Comparison of ENCODE assay signal across 20 cellular contexts in genomic region chr7:51613911-51614344, GRCh38.
DNase-seq lines count a peak whose midpoint lies in the region; ATAC-seq and TF ChIP-seq lines count a peak whose summit lies in the region.
"Had no signal": no experiment of that assay in that cellular context is flagged by ENCODE, and none has a peak within 500 bp of the region (broad histone marks: within the 10 kb centered on the region; RNA-seq: fewer than 3 reads in every experiment).

No MANE protein-coding gene starts in this region.

- H3K9me3 ChIP-seq in testis, result no peaks in the 10 kb centered on the region
- H3K9me3 ChIP-seq: HAP-1, suprapubic skin had no signal

- H3K36me3 ChIP-seq in testis (ENCODE audit: low read depth, missing control alignments), result no peaks in the 10 kb centered on the region
- H3K36me3 ChIP-seq: HAP-1, suprapubic skin had no signal

- H3K27me3 ChIP-seq in layer of hippocampus (ENCODE audit: control insufficient read depth, insufficient read depth, low read length) (no peaks in the 10 kb centered on the region), testis (no peaks in the 10 kb centered on the region)
- H3K27me3 ChIP-seq: suprapubic skin had no signal

- ATAC-seq in GM21528 (IDR thresholded peaks at IDR 0.05; ENCODE audit: low FRiP score, unreplicated experiment), result no peak
- ATAC-seq: natural killer cell had no signal

- H3K4me1 ChIP-seq in testis, result no peaks in the 10 kb centered on the region
- H3K4me1 ChIP-seq: suprapubic skin had no signal

- DNase-seq in cerebellum (ENCODE audit: low spot score) (peak; percentile 47), testis (peak; percentile 51), putamen (ENCODE audit: low spot score) (no peak), NCI-H2227 treated with DMSO at 0.1 percent for 48 hours (lab: John Stamatoyannopoulos, UW) (no peak), GM19238 (ENCODE audit: insufficient read length, low spot score) (no peak)
- DNase-seq: activated CD4-positive, alpha-beta T cell treated with anti-CD3 and anti-CD28 coated beads for 4 hours; activated naive CD4-positive, alpha-beta T cell treated with Interleukin-2 at 50 U/mL for 16 hours; activated T-cell treated with anti-CD3 and anti-CD28 coated beads, Interleukin-2, amount 50 U/mL, for 48 hours; CD4-positive, alpha-beta memory T cell; cerebellar nuclear complex; MV-4-11; natural killer cell; NCI-H1694 treated with DMSO at 0.1 percent for 48 hours; SIG-M5; T-helper 1 cell had no signal

- H3K4me3 ChIP-seq in testis, result no peak overlapping the region
- H3K4me3 ChIP-seq: HAP-1, suprapubic skin had no signal

- intact Hi-C loops in testis (cut with DNase I; ENCODE audit: low total_unique reads), result no loop called here

- TF ChIP-seq POLR2A in testis (IDR thresholded peaks at IDR 0.05), result no peak

- TF ChIP-seq CTCF in testis (IDR thresholded peaks at IDR 0.05), result no peak

- H3K27ac ChIP-seq in layer of hippocampus (ENCODE audit: low read depth, low read length) (peak overlapping the region; percentile 20), testis (peak overlapping the region in 1 of 2 donors; percentile 22)
- H3K27ac ChIP-seq: suprapubic skin had no signal

- WGBS in testis, 2 donors, result 30 to 39% methylated on average over 5 of the region's 5 CpGs

TF ChIP-seq in PFSK-1, 5 proteins besides CTCF, POLR2A, EP300 and RAD21:
- TF ChIP-seq FOXP2 (optimal IDR thresholded peaks at IDR 0.05; ENCODE audit: borderline replicate concordance, extremely low read depth, extremely low read length, insufficient read depth) (no peak), POLR2AphosphoS5 (IDR thresholded peaks at IDR 0.05; ENCODE audit: low read depth, low read length) (no peak), SIN3A (IDR thresholded peaks at IDR 0.05; ENCODE audit: borderline replicate concordance, insufficient read depth, low read length) (no peak), REST (IDR thresholded peaks at IDR 0.05; ENCODE audit: insufficient read depth in 1 of 2, low read depth in 2 of 2, low read length in 2 of 2) (peak; percentile 63 to 87; a peak in 3 of 4 replicates), TAF1 (IDR thresholded peaks at IDR 0.05; ENCODE audit: borderline replicate concordance, insufficient read depth, low read length) (no peak)

Comparison
In these comparisons a context has a peak if more than half of its experiments do, and no peak if none do; other contexts are left out.
1. DNase-seq: peak in cerebellum (single experiment) and testis (single experiment); none in putamen (single experiment), NCI-H2227 treated with DMSO at 0.1 percent for 48 hours (single experiment) and GM19238 (single experiment).